Comparison of ENCODE assay signal across 1 cellular context in the genomic region with DNA sequence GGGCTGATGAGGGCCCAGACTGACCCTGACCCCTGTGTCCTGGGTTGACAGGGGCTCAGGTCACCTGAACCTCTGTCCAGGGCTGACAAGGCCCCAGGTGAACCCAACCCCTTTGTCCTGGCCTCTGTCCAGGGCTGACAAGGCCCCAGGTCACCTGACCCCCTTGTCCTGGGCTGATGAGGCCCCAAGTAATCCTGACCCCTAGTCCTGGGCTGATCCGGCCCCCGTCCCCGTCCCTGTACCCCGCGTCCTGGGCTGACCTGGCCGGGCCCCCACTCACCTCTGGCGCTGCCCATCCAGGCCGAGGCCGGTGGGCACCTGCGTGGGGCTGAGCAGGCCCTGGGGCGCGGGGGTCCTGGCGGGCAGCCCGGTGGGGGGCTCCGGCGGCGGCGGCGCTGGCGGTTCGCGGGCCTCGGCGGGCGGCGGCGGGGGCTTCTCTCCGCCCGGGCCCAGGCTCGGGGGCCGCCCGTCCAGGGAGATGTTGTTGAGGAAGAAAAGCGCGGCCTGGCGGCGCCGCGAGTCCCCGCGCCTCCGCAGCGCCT.
TF ChIP-seq lines count a peak whose summit lies in the region.

No MANE protein-coding gene starts in this region.

TF ChIP-seq in GM12878, 131 proteins besides CTCF, POLR2A, EP300 and RAD21:
- TF ChIP-seq SIN3A (IDR thresholded peaks at IDR 0.05; ENCODE audit: low read depth, low read length) (no peak; the same call in 1 of the 2 replicates), PAX8 (IDR thresholded peaks at IDR 0.05) (no peak), KDM1A (IDR thresholded peaks at IDR 0.05; ENCODE audit: borderline replicate concordance) (no peak), GATAD2B (conservative IDR thresholded peaks at IDR 0.05; ENCODE audit: low read depth) (peak; percentile 20; the same call in 1 of the 2 replicates), WRNIP1 (IDR thresholded peaks at IDR 0.05; ENCODE audit: borderline replicate concordance, low read depth, low read length) (no peak), NFIC (IDR thresholded peaks at IDR 0.05; ENCODE audit: low read depth, low read length) (no peak), HDAC6 (IDR thresholded peaks at IDR 0.05; ENCODE audit: unreplicated experiment) (no peak)
- TF ChIP-seq, protein P1, sequence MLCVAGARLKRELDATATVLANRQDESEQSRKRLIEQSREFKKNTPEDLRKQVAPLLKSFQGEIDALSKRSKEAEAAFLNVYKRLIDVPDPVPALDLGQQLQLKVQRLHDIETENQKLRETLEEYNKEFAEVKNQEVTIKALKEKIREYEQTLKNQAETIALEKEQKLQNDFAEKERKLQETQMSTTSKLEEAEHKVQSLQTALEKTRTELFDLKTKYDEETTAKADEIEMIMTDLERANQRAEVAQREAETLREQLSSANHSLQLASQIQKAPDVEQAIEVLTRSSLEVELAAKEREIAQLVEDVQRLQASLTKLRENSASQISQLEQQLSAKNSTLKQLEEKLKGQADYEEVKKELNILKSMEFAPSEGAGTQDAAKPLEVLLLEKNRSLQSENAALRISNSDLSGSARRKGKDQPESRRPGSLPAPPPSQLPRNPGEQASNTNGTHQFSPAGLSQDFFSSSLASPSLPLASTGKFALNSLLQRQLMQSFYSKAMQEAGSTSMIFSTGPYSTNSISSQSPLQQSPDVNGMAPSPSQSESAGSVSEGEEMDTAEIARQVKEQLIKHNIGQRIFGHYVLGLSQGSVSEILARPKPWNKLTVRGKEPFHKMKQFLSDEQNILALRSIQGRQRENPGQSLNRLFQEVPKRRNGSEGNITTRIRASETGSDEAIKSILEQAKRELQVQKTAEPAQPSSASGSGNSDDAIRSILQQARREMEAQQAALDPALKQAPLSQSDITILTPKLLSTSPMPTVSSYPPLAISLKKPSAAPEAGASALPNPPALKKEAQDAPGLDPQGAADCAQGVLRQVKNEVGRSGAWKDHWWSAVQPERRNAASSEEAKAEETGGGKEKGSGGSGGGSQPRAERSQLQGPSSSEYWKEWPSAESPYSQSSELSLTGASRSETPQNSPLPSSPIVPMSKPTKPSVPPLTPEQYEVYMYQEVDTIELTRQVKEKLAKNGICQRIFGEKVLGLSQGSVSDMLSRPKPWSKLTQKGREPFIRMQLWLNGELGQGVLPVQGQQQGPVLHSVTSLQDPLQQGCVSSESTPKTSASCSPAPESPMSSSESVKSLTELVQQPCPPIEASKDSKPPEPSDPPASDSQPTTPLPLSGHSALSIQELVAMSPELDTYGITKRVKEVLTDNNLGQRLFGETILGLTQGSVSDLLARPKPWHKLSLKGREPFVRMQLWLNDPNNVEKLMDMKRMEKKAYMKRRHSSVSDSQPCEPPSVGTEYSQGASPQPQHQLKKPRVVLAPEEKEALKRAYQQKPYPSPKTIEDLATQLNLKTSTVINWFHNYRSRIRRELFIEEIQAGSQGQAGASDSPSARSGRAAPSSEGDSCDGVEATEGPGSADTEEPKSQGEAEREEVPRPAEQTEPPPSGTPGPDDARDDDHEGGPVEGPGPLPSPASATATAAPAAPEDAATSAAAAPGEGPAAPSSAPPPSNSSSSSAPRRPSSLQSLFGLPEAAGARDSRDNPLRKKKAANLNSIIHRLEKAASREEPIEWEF (IDR thresholded peaks at IDR 0.05; ENCODE audit: insufficient replicate concordance, low read depth, low read length) = no peak
TF ChIP-seq in GM12878: peak in this region for 1.
